20 cellular contexts compared by ENCODE assay signal in the genomic region with DNA sequence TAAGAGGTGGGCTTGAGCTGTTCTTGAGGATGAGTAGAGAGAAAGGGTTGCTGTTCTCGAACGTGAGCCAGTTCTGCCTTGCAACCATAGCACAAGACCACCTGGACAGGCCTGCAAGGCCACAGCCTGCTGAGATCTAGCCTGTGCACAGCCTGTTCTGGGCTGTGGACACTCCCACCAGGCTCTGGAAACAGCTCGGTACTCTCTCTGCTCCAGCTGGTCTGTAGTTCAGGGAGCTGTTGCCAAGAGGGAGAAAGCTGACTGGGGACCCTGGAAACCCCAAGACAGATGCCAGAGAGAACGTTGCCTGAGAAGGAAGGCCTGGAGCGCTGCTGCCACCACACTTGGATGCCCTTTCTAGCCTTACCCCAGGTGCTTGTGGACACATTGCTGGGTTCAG.
"Had no signal": no experiment of that assay in that cellular context is flagged by ENCODE, and none has a peak within 500 bp of the region (broad histone marks: within the 10 kb centered on the region; RNA-seq: fewer than 3 reads in every experiment).

No MANE protein-coding gene starts in this region.

- H3K36me3 Mint-ChIP-seq: activated naive CD4-positive, alpha-beta T cell treated with anti-CD3 and anti-CD28 coated beads, Interleukin-2, amount 50 U/mL, for 72 hours; neural progenitor cell; stimulated activated effector memory CD8-positive, alpha-beta T cell treated with anti-CD3 and anti-CD28 coated beads, Interleukin-12 subunit alpha, Interleukin-12 subunit beta, amount 100 ng/mL, for 72 hours had no signal

- H3K9me3 Mint-ChIP-seq: activated CD4-positive, alpha-beta memory T cell treated with anti-CD3 and anti-CD28 coated beads, Interleukin-2, amount 10 ng/mL, durations not matched to agents 7 days and 5 days; activated naive CD4-positive, alpha-beta T cell treated with anti-CD3 and anti-CD28 coated beads, Interleukin-2, amount 50 U/mL, for 72 hours; central memory CD8-positive, alpha-beta T cell; dendritic cell treated with granulocyte-macrophage colony-stimulating factor and Interleukin-4, amounts not matched to agents 40 ng/mL and 50 ng/mL, for 4 days; neural progenitor cell; stimulated activated effector memory CD8-positive, alpha-beta T cell treated with anti-CD3 and anti-CD28 coated beads, Interleukin-12 subunit alpha, Interleukin-12 subunit beta, amount 100 ng/mL, for 72 hours; T-helper 1 cell treated with Interleukin-12 subunit alpha and Interleukin-12 subunit beta and Interleukin-4 antibody, amounts not matched to agents 30 μg/mL and 1 μg/mL, for 36 hours had no signal

- H3K36me3 ChIP-seq: neural progenitor cell, pancreas, tibial artery, uterus, WERI-Rb-1 had no signal

- H3K9ac ChIP-seq: neural progenitor cell had no signal

- H3K4me3 Mint-ChIP-seq: activated CD4-positive, alpha-beta memory T cell treated with anti-CD3 and anti-CD28 coated beads, Interleukin-2, amount 10 ng/mL, durations not matched to agents 7 days and 5 days; activated CD4-positive, alpha-beta T cell treated with anti-CD3 and anti-CD28 coated beads for 36 hours; central memory CD8-positive, alpha-beta T cell; dendritic cell treated with granulocyte-macrophage colony-stimulating factor and Interleukin-4, amounts not matched to agents 40 ng/mL and 50 ng/mL, for 4 days; neural progenitor cell; stimulated activated effector memory CD8-positive, alpha-beta T cell treated with anti-CD3 and anti-CD28 coated beads, Interleukin-12 subunit alpha, Interleukin-12 subunit beta, amount 100 ng/mL, for 72 hours; T-helper 1 cell treated with Interleukin-12 subunit alpha and Interleukin-12 subunit beta and Interleukin-4 antibody, amounts not matched to agents 30 μg/mL and 1 μg/mL, for 36 hours had no signal

- H3K4me1 ChIP-seq: pancreas, uterus had no signal

- H3K27ac ChIP-seq: body of pancreas, neural progenitor cell, pancreas, tibial artery, uterus, WERI-Rb-1 had no signal

- H2AFZ ChIP-seq: neural progenitor cell had no signal

- H3K27me3 ChIP-seq: body of pancreas, neural progenitor cell, pancreas, tibial artery, uterus had no signal

- ATAC-seq: activated CD4-positive, alpha-beta T cell treated with anti-CD3 and anti-CD28 coated beads for 36 hours; activated naive CD4-positive, alpha-beta T cell treated with anti-CD3 and anti-CD28 coated beads, Interleukin-2, amount 50 U/mL, for 72 hours; body of pancreas; pancreas; stimulated activated effector memory CD8-positive, alpha-beta T cell treated with anti-CD3 and anti-CD28 coated beads, Interleukin-12 subunit alpha, Interleukin-12 subunit beta, amount 100 ng/mL, for 72 hours had no signal

- H3K4me3 ChIP-seq: body of pancreas, neural progenitor cell, pancreas, tibial artery, uterus had no signal

- H3K9me3 ChIP-seq: body of pancreas, pancreas, tibial artery, uterus had no signal

- H3K27ac Mint-ChIP-seq: activated CD4-positive, alpha-beta memory T cell treated with anti-CD3 and anti-CD28 coated beads, Interleukin-2, amount 10 ng/mL, durations not matched to agents 7 days and 5 days; activated CD4-positive, alpha-beta T cell treated with anti-CD3 and anti-CD28 coated beads for 36 hours; dendritic cell treated with granulocyte-macrophage colony-stimulating factor and Interleukin-4, amounts not matched to agents 40 ng/mL and 50 ng/mL, for 4 days; neural progenitor cell; T-helper 1 cell treated with Interleukin-12 subunit alpha and Interleukin-12 subunit beta and Interleukin-4 antibody, amounts not matched to agents 30 μg/mL and 1 μg/mL, for 36 hours had no signal

- H3K27me3 Mint-ChIP-seq: activated CD4-positive, alpha-beta memory T cell treated with anti-CD3 and anti-CD28 coated beads, Interleukin-2, amount 10 ng/mL, durations not matched to agents 7 days and 5 days; activated CD4-positive, alpha-beta T cell treated with anti-CD3 and anti-CD28 coated beads for 36 hours; dendritic cell treated with granulocyte-macrophage colony-stimulating factor and Interleukin-4, amounts not matched to agents 40 ng/mL and 50 ng/mL, for 4 days had no signal

- H3K4me1 Mint-ChIP-seq: activated CD4-positive, alpha-beta memory T cell treated with anti-CD3 and anti-CD28 coated beads, Interleukin-2, amount 10 ng/mL, durations not matched to agents 7 days and 5 days; activated CD4-positive, alpha-beta T cell treated with anti-CD3 and anti-CD28 coated beads for 36 hours; central memory CD8-positive, alpha-beta T cell; stimulated activated effector memory CD8-positive, alpha-beta T cell treated with anti-CD3 and anti-CD28 coated beads, Interleukin-12 subunit alpha, Interleukin-12 subunit beta, amount 100 ng/mL, for 72 hours had no signal

- FAIRE-seq: pancreas had no signal

- DNase-seq: activated CD4-positive, alpha-beta memory T cell treated with anti-CD3 and anti-CD28 coated beads, Interleukin-2, amount 10 ng/mL, durations not matched to agents 7 days and 5 days; activated CD4-positive, alpha-beta T cell treated with anti-CD3 and anti-CD28 coated beads for 36 hours; activated CD8-positive, alpha-beta memory T cell treated with anti-CD3 and anti-CD28 coated beads, Interleukin-2, amount 50 U/mL, for 4 hours; activated effector memory CD4-positive, alpha-beta T cell treated with anti-CD3 and anti-CD28 coated beads, Interleukin-2, amount 50 U/mL, for 16 hours; activated T-cell treated with anti-CD3 and anti-CD28 coated beads, Interleukin-2, amount 50 U/mL, for 48 hours; body of pancreas; effector memory CD4-positive, alpha-beta T cell; foreskin fibroblast; kidney glomerular epithelial cell; stimulated activated CD4-positive, alpha-beta T cell treated with anti-CD3 and anti-CD28 coated beads, Interleukin-12 subunit alpha, Interleukin-12 subunit beta, amount 100 ng/mL, for 4 hours; tibial artery; uterus; WERI-Rb-1 had no signal

- H3K4me2 ChIP-seq: neural progenitor cell had no signal
